8 cellular contexts compared by ENCODE assay signal in genomic region chr2:236569593-236569973, GRCh38. TPM values are rescaled to one million over a fixed set of nuclear protein-coding genes. Genes with fewer than 3 reads are reported as not detected.
DNase-seq lines count a peak whose midpoint lies in the region; ATAC-seq and TF ChIP-seq lines count a peak whose summit lies in the region.

Gene ACKR3, plus strand, starts transcription at chr2:236569825. Its CDS starts 10,641 bp downstream, at chr2:236580466.

- H3K36me3 Mint-ChIP-seq in CD8-positive, alpha-beta T cell, result peaks cover 24% of the 10 kb centered on the region

- TF ChIP-seq CTCF in CD8-positive, alpha-beta T cell (IDR thresholded peaks at IDR 0.05), result peak; percentile 53
- peak; percentile 15 to 61 (median 50) for TF ChIP-seq CTCF in Peyer's patch (IDR thresholded peaks at IDR 0.05)
- peak in 3 of 4 experiments; percentile 41 to 67 (median 52) for TF ChIP-seq CTCF in gastroesophageal sphincter (IDR thresholded peaks at IDR 0.05)
- TF ChIP-seq CTCF in suprapubic skin (IDR thresholded peaks at IDR 0.05), result peak in 1 of 2 donors; percentile 15

- H3K4me1 ChIP-seq in CD8-positive, alpha-beta T cell (ENCODE audit: insufficient read depth, low read length), result peaks cover 15% of the 10 kb centered on the region
- peaks cover 0 to 19% (median 6%) of the 10 kb centered on the region in 4 donors for H3K4me1 ChIP-seq in Peyer's patch
- peaks cover 0 to 89% (median 5%) of the 10 kb centered on the region in 3 donors for H3K4me1 ChIP-seq in gastroesophageal sphincter
- peaks cover 62% of the 10 kb centered on the region for H3K4me1 ChIP-seq in suprapubic skin

- TF ChIP-seq EP300 in gastroesophageal sphincter (IDR thresholded peaks at IDR 0.05) (no peak), suprapubic skin (IDR thresholded peaks at IDR 0.05) (no peak)

- intact Hi-C loops in CD8-positive, alpha-beta T cell (cut with DNase I, micrococcal nuclease), result loop anchor here (1.0 to 2.0 kb wide), 7 partner anchors 23 to 503 kb away; no protein-coding TSS in a partner anchor

- H3K27me3 ChIP-seq in CD8-positive, alpha-beta T cell (ENCODE audit: insufficient read depth, low read length), result no peaks in the 10 kb centered on the region
- H3K27me3 ChIP-seq in Peyer's patch (no peaks in the 10 kb centered on the region), gastroesophageal sphincter (no peaks in the 10 kb centered on the region), suprapubic skin (peaks cover 2% of the 10 kb centered on the region)

- no peaks in the 10 kb centered on the region for H3K9me3 Mint-ChIP-seq in CD8-positive, alpha-beta T cell

- POLR2A ChIA-PET in CD8-positive, alpha-beta T cell (lab: Charles Lee), result interaction anchor here (0.7 to 3.2 kb wide), 16 partner anchors 11 to 515 kb away, joined by 3 to 38 read pairs (median 4); partner anchors contain the start of gene COPS8

- peak within 1 kb of the TSS; percentile 54 for H3K4me3 ChIP-seq in CD8-positive, alpha-beta T cell (ENCODE audit: low read depth, low read length)
- H3K4me3 ChIP-seq in Peyer's patch (peak within 1 kb of the TSS; percentile 45 to 60 (median 55)), gastroesophageal sphincter (peak within 1 kb of the TSS; percentile 37 to 69), suprapubic skin (peak within 1 kb of the TSS; percentile 53)

- no peaks in the 10 kb centered on the region for H3K36me3 ChIP-seq in CD8-positive, alpha-beta T cell (ENCODE audit: insufficient read depth, low read length)
- H3K36me3 ChIP-seq in Peyer's patch (no peaks in the 10 kb centered on the region), gastroesophageal sphincter (no peaks in the 10 kb centered on the region), suprapubic skin (no peaks in the 10 kb centered on the region)

- H3K27me3 Mint-ChIP-seq in CD8-positive, alpha-beta T cell (ENCODE audit: low read depth), result no peaks in the 10 kb centered on the region

- no peak within 1 kb of the TSS for H3K27ac ChIP-seq in CD8-positive, alpha-beta T cell (ENCODE audit: low read depth, low read length)
- H3K27ac ChIP-seq in Peyer's patch (peak within 1 kb of the TSS; percentile 75 to 93 (median 84)), gastroesophageal sphincter (peak within 1 kb of the TSS; percentile 45 to 90 (median 90)), suprapubic skin (peak within 1 kb of the TSS; percentile 89)

- peak; percentile 71 to 78 for TF ChIP-seq POLR2A in Peyer's patch (IDR thresholded peaks at IDR 0.05)
- TF ChIP-seq POLR2A in gastroesophageal sphincter (IDR thresholded peaks at IDR 0.05), result peak; percentile 63 to 86
- peak; percentile 40 to 87 for TF ChIP-seq POLR2A in suprapubic skin (IDR thresholded peaks at IDR 0.05)

- WGBS in gastroesophageal sphincter (ENCODE audit: low coverage in 1 of 2), 2 donors, result no CpG with 5 or more reads among the region's 9 CpGs
- WGBS in suprapubic skin, result 0% methylated on average over 9 of the region's 9 CpGs

- peak; percentile 98 for ATAC-seq in CD8-positive, alpha-beta T cell
- peak; percentile 70 for ATAC-seq in GM19452 (IDR thresholded peaks at IDR 0.05; ENCODE audit: unreplicated experiment)
- ATAC-seq in HG03565 (IDR thresholded peaks at IDR 0.05; ENCODE audit: unreplicated experiment), result peak; percentile 72
- ATAC-seq in gastroesophageal sphincter, result peak; percentile 70

- DNase-seq in CD8-positive, alpha-beta T cell, result peak; percentile 46 to 91 (median 71)
- peak; percentile 76 to 93 (median 86) for DNase-seq in Peyer's patch
- DNase-seq in activated effector memory CD4-positive, alpha-beta T cell treated with Interleukin-2 at 50 U/mL for 16 hours, result peak; percentile 53
- DNase-seq in nucleus accumbens (lab: John Stamatoyannopoulos, UW), result peak in 50 of 56 donors; percentile 16 to 86 (median 57)
- peak; percentile 86 for DNase-seq in suprapubic skin (ENCODE audit: low spot score in 2 of 2)

- peaks cover 33% of the 10 kb centered on the region for H3K4me1 Mint-ChIP-seq in CD8-positive, alpha-beta T cell (ENCODE audit: low read depth)

- CTCF ChIA-PET in CD8-positive, alpha-beta T cell (lab: Charles Lee), result interaction anchor here (0.5 to 7.3 kb wide), 39 partner anchors 9 to 518 kb away, joined by 3 to 323 read pairs (median 5); a partner anchor contains a TSS

- peak within 1 kb of the TSS; percentile 84 for H3K4me3 Mint-ChIP-seq in CD8-positive, alpha-beta T cell

- peak within 1 kb of the TSS; percentile 72 for H3K27ac Mint-ChIP-seq in CD8-positive, alpha-beta T cell

- H3K9me3 ChIP-seq in CD8-positive, alpha-beta T cell (ENCODE audit: low read length), result no peaks in the 10 kb centered on the region
- H3K9me3 ChIP-seq in Peyer's patch (no peaks in the 10 kb centered on the region), gastroesophageal sphincter (no peaks in the 10 kb centered on the region), suprapubic skin (no peaks in the 10 kb centered on the region)

RNA-seq across cellular contexts. Expression of gene ACKR3, which starts in this region (rescaled TPM):
- 1 to 10 TPM in 1 of 2 experiments, under 1 TPM in 1; 0.50 to 2.0 TPM for total RNA-seq in CD8-positive, alpha-beta T cell
- 10 to 100 TPM in 3 of 4 donors, 1 to 10 TPM in 1; 6.3 to 49.5 (median 22.2) TPM for total RNA-seq in Peyer's patch
- total RNA-seq in gastroesophageal sphincter, result 10 to 100 TPM; 21.0 to 68.5 (median 42.5) TPM
- 10 to 100 TPM; 15.8 to 51.5 (median 34.9) TPM for total RNA-seq in suprapubic skin
